ENCODE assay signal across 24 cellular contexts in the genomic region with DNA sequence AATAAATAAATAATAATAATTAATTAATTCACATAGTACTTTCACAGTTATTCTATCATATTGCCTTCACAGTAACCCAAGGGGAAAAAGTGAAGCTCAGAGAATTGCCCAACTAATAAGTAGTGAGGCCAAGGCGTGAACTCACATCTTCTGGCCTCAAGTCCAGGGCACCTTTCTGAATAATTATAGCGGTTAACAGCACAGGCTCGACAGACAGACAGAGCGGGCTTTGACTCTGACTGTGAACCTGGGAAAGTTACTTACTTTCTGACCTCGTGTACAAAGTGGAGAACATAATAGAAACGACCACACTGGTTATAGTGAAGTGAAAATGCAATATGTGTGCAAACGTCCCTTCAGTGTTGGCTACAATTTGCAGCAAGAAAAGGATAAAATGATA. TPM values are rescaled to one million over a fixed set of nuclear protein-coding genes. Genes with fewer than 3 reads are reported as not detected.
A peak's percentile ranks its signal among the peaks of the same experiment; 100 is the strongest.
DNase-seq lines count a peak whose midpoint lies in the region; ATAC-seq, FAIRE-seq and TF ChIP-seq lines count a peak whose summit lies in the region.
"Had no signal": no experiment of that assay in that cellular context is flagged by ENCODE, and none has a peak within 500 bp of the region (broad histone marks: within the 10 kb centered on the region; RNA-seq: fewer than 3 reads in every experiment).

No MANE protein-coding gene starts in this region.

- intact Hi-C loops in activated CD4-positive, alpha-beta memory T cell treated with anti-CD3 and anti-CD28 coated beads for 36 hours (cut with micrococcal nuclease), result no loop called here
- intact Hi-C loops in activated T-helper 2 cell treated with anti-CD3 and anti-CD28 coated beads, Interferon-gamma antibody, Interleukin-2, Interleukin-4, amounts not matched to agents 10 μg/mL and 5 μg/mL and 100 μg/mL, durations not matched to agents 14 hours and 24 hours and 36 hours (cut with micrococcal nuclease), result loop anchor here (2.0 kb wide), 1 partner anchor 114 kb away; a partner anchor contains a TSS
- intact Hi-C loops in HepG2 (cut with micrococcal nuclease; ENCODE audit: unreplicated experiment), result no loop called here

- peak overlapping the region; percentile 48 for H3K27ac Mint-ChIP-seq in activated CD4-positive, alpha-beta memory T cell treated with anti-CD3 and anti-CD28 coated beads, Interleukin-2, amount 10 ng/mL, durations not matched to agents 7 days and 5 days
- no peak overlapping the region for H3K27ac Mint-ChIP-seq in activated CD4-positive, alpha-beta memory T cell treated with anti-CD3 and anti-CD28 coated beads for 36 hours
- H3K27ac Mint-ChIP-seq in IgD-negative memory B cell, result peak overlapping the region; percentile 46 to 83 (median 77)
- peak overlapping the region; percentile 82 for H3K27ac Mint-ChIP-seq in activated T-helper 2 cell treated with anti-CD3 and anti-CD28 coated beads, Interferon-gamma antibody, Interleukin-2, Interleukin-4, amounts not matched to agents 10 μg/mL and 5 μg/mL and 100 μg/mL, durations not matched to agents 14 hours and 24 hours and 36 hours
- H3K27ac Mint-ChIP-seq in osteocyte (ENCODE audit: unreplicated experiment), result no peak overlapping the region
- H3K27ac Mint-ChIP-seq: CD4-positive, CD25-positive, alpha-beta regulatory T cell had no signal

- POLR2A ChIA-PET in activated CD4-positive, alpha-beta memory T cell treated with anti-CD3 and anti-CD28 coated beads, Interleukin-2, amount 10 ng/mL, durations not matched to agents 7 days and 5 days (lab: Charles Lee), result no interaction called here
- POLR2A ChIA-PET in activated CD4-positive, alpha-beta memory T cell treated with anti-CD3 and anti-CD28 coated beads for 36 hours (lab: Charles Lee), result no interaction called here
- POLR2A ChIA-PET in HepG2 (lab: Yijun Ruan, JAX), result no interaction called here

- no peak for TF ChIP-seq RAD21 in HepG2 (CRISPR knock-in tag; IDR thresholded peaks at IDR 0.05)

- H3K9me3 ChIP-seq in HepG2 (ENCODE audit: low read length), result no peaks in the 10 kb centered on the region
- H3K9me3 ChIP-seq: BLaER1, SJSA1 had no signal

- no peak overlapping the region for H3K9ac ChIP-seq in HepG2 (ENCODE audit: insufficient read depth, low read depth, low read length)
- H3K9ac ChIP-seq: BLaER1, GM23248 had no signal

- no peak for FAIRE-seq in HepG2 (lab: Jason Lieb, UNC)
- FAIRE-seq: A204.1, D721Med, GM18507, HTR-8/SVneo had no signal

- peaks cover 0 to 7% of the 10 kb centered on the region in 2 experiments; a peak in 2 of 5 replicates for H3K27me3 ChIP-seq in HepG2 (ENCODE audit: control insufficient read depth in 1 of 2, insufficient read depth in 2 of 2, low read length in 2 of 2)
- H3K27me3 ChIP-seq: BLaER1, SJSA1 had no signal

- H2AFZ ChIP-seq in HepG2 (ENCODE audit: low read length), result no peak overlapping the region
- H2AFZ ChIP-seq: GM23248 had no signal

- no peak overlapping the region for H3K4me3 ChIP-seq in HepG2 (replicated peaks in 1 of 3; ENCODE audit: insufficient read depth in 1 of 3, low read depth in 2 of 3, low read length in 3 of 3)
- H3K4me3 ChIP-seq: BLaER1, GM23248, SJSA1 had no signal

- H3K27me3 Mint-ChIP-seq in activated CD4-positive, alpha-beta memory T cell treated with anti-CD3 and anti-CD28 coated beads, Interleukin-2, amount 10 ng/mL, durations not matched to agents 7 days and 5 days, result no peaks in the 10 kb centered on the region
- no peaks in the 10 kb centered on the region for H3K27me3 Mint-ChIP-seq in activated CD4-positive, alpha-beta memory T cell treated with anti-CD3 and anti-CD28 coated beads for 36 hours
- H3K27me3 Mint-ChIP-seq in IgD-negative memory B cell (no peaks in the 10 kb centered on the region), osteocyte (ENCODE audit: unreplicated experiment) (peaks cover 3% of the 10 kb centered on the region)
- no peaks in the 10 kb centered on the region for H3K27me3 Mint-ChIP-seq in activated T-helper 2 cell treated with anti-CD3 and anti-CD28 coated beads, Interferon-gamma antibody, Interleukin-2, Interleukin-4, amounts not matched to agents 10 μg/mL and 5 μg/mL and 100 μg/mL, durations not matched to agents 14 hours and 24 hours and 36 hours (ENCODE audit: low read depth)

- no peak overlapping the region for H3K4me2 ChIP-seq in HepG2 (ENCODE audit: low read depth, low read length)
- H3K4me2 ChIP-seq: BLaER1 had no signal

- no peak for DNase-seq in activated CD4-positive, alpha-beta memory T cell treated with anti-CD3 and anti-CD28 coated beads, Interleukin-2, amount 10 ng/mL, durations not matched to agents 7 days and 5 days
- DNase-seq in activated CD4-positive, alpha-beta memory T cell treated with anti-CD3 and anti-CD28 coated beads for 36 hours, result no peak
- DNase-seq in activated T-helper 2 cell treated with anti-CD3 and anti-CD28 coated beads, Interferon-gamma antibody, Interleukin-2, Interleukin-4, amounts not matched to agents 10 μg/mL and 5 μg/mL and 100 μg/mL, durations not matched to agents 14 hours and 24 hours and 36 hours (ENCODE audit: low spot score), result no peak
- DNase-seq in osteocyte (ENCODE audit: extremely low spot score, unreplicated experiment) (peak; percentile 4), GM13976 (ENCODE audit: low spot score) (no peak), HepG2 (ENCODE audit: low spot score) (no peak)
- DNase-seq: GM23248, H7, KG1, NCI-H2029, NCI-H446, NCI-H524 treated with DMSO at 0.1 percent for 48 hours, NCI-H82, Right ventricle myocardium superior, RPMI8226 had no signal

- TF ChIP-seq CTCF in osteocyte (IDR thresholded peaks at IDR 0.05) (no peak), GM13976 (IDR thresholded peaks at IDR 0.05; ENCODE audit: borderline replicate concordance, control extremely low read depth, extremely low read depth, insufficient read depth, missing control alignments) (no peak), HepG2 (CRISPR knock-in tag; IDR thresholded peaks at IDR 0.05) (no peak)

- no peak for TF ChIP-seq POLR2A in HepG2 (IDR thresholded peaks at IDR 0.05; ENCODE audit: insufficient read depth in 1 of 2, low read depth in 2 of 2, low read length in 2 of 2)

- no peaks in the 10 kb centered on the region for H3K36me3 ChIP-seq in HepG2 (replicated peaks in 1 of 2; ENCODE audit: control insufficient read depth in 1 of 2, insufficient read depth in 2 of 2, low read length in 2 of 2)
- H3K36me3 ChIP-seq: BLaER1, SJSA1 had no signal

- peaks cover 4% of the 10 kb centered on the region for H3K36me3 Mint-ChIP-seq in activated CD4-positive, alpha-beta memory T cell treated with anti-CD3 and anti-CD28 coated beads, Interleukin-2, amount 10 ng/mL, durations not matched to agents 7 days and 5 days (ENCODE audit: low read depth)
- H3K36me3 Mint-ChIP-seq in activated CD4-positive, alpha-beta memory T cell treated with anti-CD3 and anti-CD28 coated beads for 36 hours, result peaks cover 5% of the 10 kb centered on the region
- H3K36me3 Mint-ChIP-seq in IgD-negative memory B cell (peaks cover 4% of the 10 kb centered on the region), osteocyte (ENCODE audit: unreplicated experiment) (no peaks in the 10 kb centered on the region)
- peaks cover 13% of the 10 kb centered on the region for H3K36me3 Mint-ChIP-seq in activated T-helper 2 cell treated with anti-CD3 and anti-CD28 coated beads, Interferon-gamma antibody, Interleukin-2, Interleukin-4, amounts not matched to agents 10 μg/mL and 5 μg/mL and 100 μg/mL, durations not matched to agents 14 hours and 24 hours and 36 hours (ENCODE audit: low read depth)
- H3K36me3 Mint-ChIP-seq: CD4-positive, CD25-positive, alpha-beta regulatory T cell had no signal

- in situ Hi-C loops in GM13976 (cut with MboI; ENCODE audit: low sequenced_read_pairs, unreplicated experiment), result no loop called here
- in situ Hi-C loops in HepG2 (cut with HindIII; ENCODE audit: extremely low pct_ligation_motif_present, low pct_unique_long_range_greater_than_20kb), result no loop called here

- no peaks in the 10 kb centered on the region for H4K20me1 ChIP-seq in HepG2 (ENCODE audit: insufficient read depth, low read length)
- H4K20me1 ChIP-seq: BLaER1 had no signal

- peaks cover 68% of the 10 kb centered on the region for H3K4me1 Mint-ChIP-seq in activated CD4-positive, alpha-beta memory T cell treated with anti-CD3 and anti-CD28 coated beads, Interleukin-2, amount 10 ng/mL, durations not matched to agents 7 days and 5 days
- peaks cover 21% of the 10 kb centered on the region for H3K4me1 Mint-ChIP-seq in activated CD4-positive, alpha-beta memory T cell treated with anti-CD3 and anti-CD28 coated beads for 36 hours (ENCODE audit: low read depth)
- peaks cover 36 to 45% (median 41%) of the 10 kb centered on the region in 3 donors for H3K4me1 Mint-ChIP-seq in IgD-negative memory B cell
- peaks cover 55% of the 10 kb centered on the region for H3K4me1 Mint-ChIP-seq in activated T-helper 2 cell treated with anti-CD3 and anti-CD28 coated beads, Interferon-gamma antibody, Interleukin-2, Interleukin-4, amounts not matched to agents 10 μg/mL and 5 μg/mL and 100 μg/mL, durations not matched to agents 14 hours and 24 hours and 36 hours (ENCODE audit: low read depth)
- peaks cover 5% of the 10 kb centered on the region for H3K4me1 Mint-ChIP-seq in osteocyte (ENCODE audit: unreplicated experiment)

- H3K4me1 ChIP-seq in HepG2 (ENCODE audit: insufficient read depth, low read length), result peaks cover 29% of the 10 kb centered on the region

- H3K4me3 Mint-ChIP-seq in activated CD4-positive, alpha-beta memory T cell treated with anti-CD3 and anti-CD28 coated beads, Interleukin-2, amount 10 ng/mL, durations not matched to agents 7 days and 5 days, result no peak overlapping the region
- no peak overlapping the region for H3K4me3 Mint-ChIP-seq in activated CD4-positive, alpha-beta memory T cell treated with anti-CD3 and anti-CD28 coated beads for 36 hours
- H3K4me3 Mint-ChIP-seq in IgD-negative memory B cell (peak overlapping the region in 1 of 4 donors; percentile 8), osteocyte (ENCODE audit: unreplicated experiment) (no peak overlapping the region)
- no peak overlapping the region for H3K4me3 Mint-ChIP-seq in activated T-helper 2 cell treated with anti-CD3 and anti-CD28 coated beads, Interferon-gamma antibody, Interleukin-2, Interleukin-4, amounts not matched to agents 10 μg/mL and 5 μg/mL and 100 μg/mL, durations not matched to agents 14 hours and 24 hours and 36 hours (ENCODE audit: low read depth)
- H3K4me3 Mint-ChIP-seq: CD4-positive, CD25-positive, alpha-beta regulatory T cell had no signal

- H3K27ac ChIP-seq in HepG2 (ENCODE audit: extremely low read length, insufficient read depth, low read length), result no peak overlapping the region
- H3K27ac ChIP-seq: BLaER1, GM23248, SJSA1 had no signal

- ATAC-seq in SK-N-SH treated with all-trans-retinoic acid at 6 μM for 48 hours (no peak), HepG2 (no peak)

- BruUV-seq in HepG2 (replicated peaks; lab: Mats Ljungman, UMichigan), result no TSS peak

- TF ChIP-seq EP300 in HepG2 (IDR thresholded peaks at IDR 0.05; ENCODE audit: low read depth in 2 of 2, low read length in 2 of 2) (no peak), HepG2 (CRISPR knock-in tag; IDR thresholded peaks at IDR 0.05; ENCODE audit: borderline replicate concordance) (no peak)

- no peaks in the 10 kb centered on the region for H3K79me2 ChIP-seq in HepG2 (ENCODE audit: insufficient read depth, low read length)

- no peaks in the 10 kb centered on the region for H3K9me3 Mint-ChIP-seq in activated CD4-positive, alpha-beta memory T cell treated with anti-CD3 and anti-CD28 coated beads, Interleukin-2, amount 10 ng/mL, durations not matched to agents 7 days and 5 days
- no peaks in the 10 kb centered on the region for H3K9me3 Mint-ChIP-seq in activated CD4-positive, alpha-beta memory T cell treated with anti-CD3 and anti-CD28 coated beads for 36 hours
- H3K9me3 Mint-ChIP-seq in IgD-negative memory B cell (no peaks in the 10 kb centered on the region), osteocyte (ENCODE audit: unreplicated experiment) (no peaks in the 10 kb centered on the region)
- H3K9me3 Mint-ChIP-seq in activated T-helper 2 cell treated with anti-CD3 and anti-CD28 coated beads, Interferon-gamma antibody, Interleukin-2, Interleukin-4, amounts not matched to agents 10 μg/mL and 5 μg/mL and 100 μg/mL, durations not matched to agents 14 hours and 24 hours and 36 hours, result no peaks in the 10 kb centered on the region

- 35% methylated on average over 7 of the region's 7 CpGs for WGBS in HepG2 (ENCODE audit: low lambda C conversion rate)

- CTCF ChIA-PET in activated CD4-positive, alpha-beta memory T cell treated with anti-CD3 and anti-CD28 coated beads, Interleukin-2, amount 10 ng/mL, durations not matched to agents 7 days and 5 days (lab: Charles Lee), result interaction anchor here (1.5 kb wide), 1 partner anchor 129 kb away, joined by 4 read pairs; no protein-coding TSS in a partner anchor
- CTCF ChIA-PET in activated CD4-positive, alpha-beta memory T cell treated with anti-CD3 and anti-CD28 coated beads for 36 hours (lab: Charles Lee), result no interaction called here
- CTCF ChIA-PET in HepG2 (lab: Yijun Ruan, JAX; ENCODE audit: low intra/inter-chr PET ratio, low total read pairs), result no interaction called here

RNA-seq across cellular contexts. Expression of a gene that starts 5.7 kb away (rescaled TPM):
- total RNA-seq in activated CD4-positive, alpha-beta memory T cell treated with anti-CD3 and anti-CD28 coated beads, Interleukin-2, amount 10 ng/mL, durations not matched to agents 7 days and 5 days, result 1 to 10 TPM; 1.6 to 2.2 TPM
- 1 to 10 TPM; 1.5 to 2.0 TPM for total RNA-seq in activated CD4-positive, alpha-beta memory T cell treated with anti-CD3 and anti-CD28 coated beads for 36 hours
- polyA plus RNA-seq in IgD-negative memory B cell, result 8.3 TPM
- total RNA-seq in activated T-helper 2 cell treated with anti-CD3 and anti-CD28 coated beads, Interferon-gamma antibody, Interleukin-2, Interleukin-4, amounts not matched to agents 10 μg/mL and 5 μg/mL and 100 μg/mL, durations not matched to agents 14 hours and 24 hours and 36 hours, result 4.7 and 6.8 TPM in 2 replicates
- total RNA-seq in osteocyte, result not detected in 2 replicates
- not detected in 2 replicates for total RNA-seq in HepG2 (2016; rRNA removed; fragmentation: Illumina TruSeq; extraction: Trizol)
- 0.26 TPM in 1 of 2 replicates, not detected in the other for total RNA-seq in HepG2 (2016; cell fraction: cytosol; rRNA removed; fragmentation: Illumina TruSeq; extraction: Trizol; ENCODE audit: low read depth)
- total RNA-seq in HepG2 (2016; cell fraction: insoluble cytoplasmic fraction; rRNA removed; fragmentation: Illumina TruSeq; extraction: Trizol), result not detected in 2 replicates
- total RNA-seq in HepG2 (2016; cell fraction: membrane; rRNA removed; fragmentation: Illumina TruSeq; extraction: Trizol), result 0.21 TPM in 1 of 2 replicates, not detected in the other
- not detected in 2 replicates for total RNA-seq in HepG2 (2016; cell fraction: nucleus; rRNA removed; fragmentation: Illumina TruSeq; extraction: Trizol)
- polyA plus RNA-seq in HepG2 (2011; rRNA removed), result 0.07 TPM in 1 of 2 replicates, not detected in the other
- not detected in 2 replicates for polyA plus RNA-seq in HepG2 (2011; cell fraction: cytosol; rRNA removed)
- not detected in 2 replicates for polyA plus RNA-seq in HepG2 (2011; cell fraction: nucleus; rRNA removed)
- not detected in 2 replicates for polyA plus RNA-seq in HepG2 (2012)
- polyA plus RNA-seq in HepG2 (2016; cell fraction: cytosol; fragmentation: Illumina TruSeq; extraction: Trizol; ENCODE audit: low read depth), result 0.14 TPM in 1 of 2 replicates, not detected in the other
- polyA plus RNA-seq in HepG2 (2016; cell fraction: insoluble cytoplasmic fraction; fragmentation: Illumina TruSeq; extraction: Trizol; ENCODE audit: low read depth), result not detected in 2 replicates
- polyA plus RNA-seq in HepG2 (2016; cell fraction: membrane; fragmentation: Illumina TruSeq; extraction: Trizol; ENCODE audit: low read depth), result 0.16 TPM in 1 of 2 replicates, not detected in the other
- polyA plus RNA-seq in HepG2 (2016; cell fraction: nucleus; fragmentation: Illumina TruSeq; extraction: Trizol; ENCODE audit: insufficient read depth, low read depth), result not detected in 2 replicates
- polyA minus RNA-seq in HepG2 (2011; rRNA and poly(A)+ RNA removed; ENCODE audit: low replicate concordance), result 0.87 TPM in 1 of 2 replicates, not detected in the other
- not detected in 2 replicates for polyA minus RNA-seq in HepG2 (2011; cell fraction: cytosol; rRNA and poly(A)+ RNA removed)
- polyA minus RNA-seq in HepG2 (2011; cell fraction: nucleus; rRNA and poly(A)+ RNA removed), result not detected in 2 replicates
- total RNA-seq: CD4-positive, CD25-positive, alpha-beta regulatory T cell; GM23248; H7; Right ventricle myocardium superior had no signal

Comparison
In these comparisons a context has a peak if more than half of its experiments do, and no peak if none do; other contexts are left out.
1. H3K27ac Mint-ChIP-seq: peak in activated CD4-positive, alpha-beta memory T cell treated with anti-CD3 and anti-CD28 coated beads, Interleukin-2, amount 10 ng/mL, durations not matched to agents 7 days and 5 days (single experiment), IgD-negative memory B cell (3 of 3) and activated T-helper 2 cell treated with anti-CD3 and anti-CD28 coated beads, Interferon-gamma antibody, Interleukin-2, Interleukin-4, amounts not matched to agents 10 μg/mL and 5 μg/mL and 100 μg/mL, durations not matched to agents 14 hours and 24 hours and 36 hours (single experiment); none in activated CD4-positive, alpha-beta memory T cell treated with anti-CD3 and anti-CD28 coated beads for 36 hours (single experiment) and osteocyte (single experiment).